8 cellular contexts compared by ENCODE assay signal in genomic region chr15:52529289-52529929, GRCh38. TPM values are rescaled to one million over a fixed set of nuclear protein-coding genes. Genes with fewer than 3 reads are reported as not detected.
DNase-seq lines count a peak whose midpoint lies in the region; ATAC-seq and TF ChIP-seq lines count a peak whose summit lies in the region.

No MANE protein-coding gene starts in this region.

- no peak overlapping the region for H2BK15ac ChIP-seq in H9 (ENCODE audit: low read depth, low read length)

- no peaks in the 10 kb centered on the region for H3K9me3 ChIP-seq in CD4-positive, alpha-beta T cell (ENCODE audit: control insufficient read depth, low read length)
- H3K9me3 ChIP-seq in H9 (ENCODE audit: control insufficient read depth, low read depth, low read length): no peaks in the 10 kb centered on the region
- H3K9me3 ChIP-seq in mammary epithelial cell (replicated peaks; ENCODE audit: insufficient read depth, low read length): no peaks in the 10 kb centered on the region
- no peaks in the 10 kb centered on the region for H3K9me3 ChIP-seq in lower lobe of right lung

- POLR2A ChIA-PET in CD4-positive, alpha-beta T cell (lab: Charles Lee): interaction anchor here (0.6 to 4.1 kb wide), 11 partner anchors 9 to 558 kb away, joined by 3 to 23 read pairs (median 3); partner anchors contain the start of genes ARPP19 and LEO1

- peak overlapping the region; percentile 51; the same call in 1 of the 2 replicates for H3K14ac ChIP-seq in H9 (ENCODE audit: insufficient read depth, low read length)

- DNase-seq in CD4-positive, alpha-beta T cell: peak in 6 of 10 experiments; percentile 6 to 41 (median 14)
- DNase-seq in H9 (peak; percentile 48), SK-N-DZ (ENCODE audit: low spot score) (peak; percentile 32), mammary epithelial cell (no peak), lower lobe of right lung (no peak), NCI-H2196 (lab: John Stamatoyannopoulos, UW; ENCODE audit: unreplicated experiment) (no peak), AG20443 (ENCODE audit: low spot score) (no peak)

- WGBS in H9 (ENCODE audit: extremely low coverage, insufficient read length, low lambda C conversion rate): no CpG with 5 or more reads among the region's 37 CpGs
- 8% methylated on average over 18 of the region's 37 CpGs for WGBS in mammary epithelial cell (ENCODE audit: low coverage, missing lambda C conversion rate)

- H2BK20ac ChIP-seq in H9 (ENCODE audit: low read depth, low read length, poor library complexity, severe bottlenecking): no peak overlapping the region

- peak overlapping the region; percentile 84 for H3K27ac Mint-ChIP-seq in CD4-positive, alpha-beta T cell
- peak overlapping the region in 1 of 3 experiments; percentile 61; a peak in 1 of 7 replicates for H3K27ac Mint-ChIP-seq in H9
- peak overlapping the region; percentile 69 for H3K27ac Mint-ChIP-seq in stimulated activated naive CD8-positive, alpha-beta T cell treated with anti-CD3 and anti-CD28 coated beads, Interleukin-15, Interleukin-2, amounts not matched to agents 100 ng/mL and 50 ng/mL, for 24 hours

- no peak overlapping the region for H3K56ac ChIP-seq in H9 (ENCODE audit: insufficient read length, low read depth, low read length)

- H3K9ac ChIP-seq in H9 (ENCODE audit: extremely low read depth, insufficient read length, low read length) (peak overlapping the region; percentile 16), mammary epithelial cell (ENCODE audit: insufficient read depth, low read length) (peak overlapping the region; percentile 61)

- no peaks in the 10 kb centered on the region for H3K9me3 Mint-ChIP-seq in CD4-positive, alpha-beta T cell
- H3K9me3 Mint-ChIP-seq in H9: no peaks in the 10 kb centered on the region; a peak in 1 of 5 replicates
- H3K9me3 Mint-ChIP-seq in stimulated activated naive CD8-positive, alpha-beta T cell treated with anti-CD3 and anti-CD28 coated beads, Interleukin-15, Interleukin-2, amounts not matched to agents 100 ng/mL and 50 ng/mL, for 24 hours: no peaks in the 10 kb centered on the region

- H3K4me1 ChIP-seq in H9 (ENCODE audit: insufficient read depth, low read length) (no peaks in the 10 kb centered on the region), mammary epithelial cell (ENCODE audit: insufficient read depth, low read length) (peaks cover 14% of the 10 kb centered on the region), lower lobe of right lung (peaks cover 23% of the 10 kb centered on the region)

- in situ Hi-C loops in mammary epithelial cell (cut with MboI; ENCODE audit: low sequenced_read_pairs in 2 of 2): no loop called here

- dilution Hi-C loops in mammary epithelial cell (cut with HindIII; ENCODE audit: low sequenced_read_pairs): no loop called here

- no peaks in the 10 kb centered on the region for H3K36me3 ChIP-seq in mammary epithelial cell (ENCODE audit: insufficient read depth, low read length)
- H3K36me3 ChIP-seq in lower lobe of right lung: no peaks in the 10 kb centered on the region

- no peak overlapping the region for H2BK5ac ChIP-seq in H9 (ENCODE audit: insufficient read length, low read length)

- no peak overlapping the region for H3K23ac ChIP-seq in H9 (ENCODE audit: insufficient read length, low read depth, low read length)

- H2BK120ac ChIP-seq in H9 (ENCODE audit: low read depth, low read length, poor library complexity, severe bottlenecking): no peak overlapping the region

- H2AFZ ChIP-seq in H9 (ENCODE audit: low read length) (no peak overlapping the region), mammary epithelial cell (ENCODE audit: low read depth, low read length) (peak overlapping the region; percentile 96)

- H3K36me3 Mint-ChIP-seq in CD4-positive, alpha-beta T cell (ENCODE audit: low read depth): peaks cover 3% of the 10 kb centered on the region
- H3K36me3 Mint-ChIP-seq in H9 (ENCODE audit: insufficient read depth in 1 of 3, low read depth in 3 of 3): no peaks in the 10 kb centered on the region
- no peaks in the 10 kb centered on the region for H3K36me3 Mint-ChIP-seq in stimulated activated naive CD8-positive, alpha-beta T cell treated with anti-CD3 and anti-CD28 coated beads, Interleukin-15, Interleukin-2, amounts not matched to agents 100 ng/mL and 50 ng/mL, for 24 hours (ENCODE audit: low read depth)

- H3K79me2 ChIP-seq in H9 (ENCODE audit: insufficient read depth, low read length) (no peaks in the 10 kb centered on the region), mammary epithelial cell (ENCODE audit: insufficient read depth, low read length) (peaks cover 40% of the 10 kb centered on the region)

- H3K4me3 Mint-ChIP-seq in CD4-positive, alpha-beta T cell: peak overlapping the region; percentile 89
- peak overlapping the region; percentile 54 to 79 for H3K4me3 Mint-ChIP-seq in H9
- H3K4me3 Mint-ChIP-seq in stimulated activated naive CD8-positive, alpha-beta T cell treated with anti-CD3 and anti-CD28 coated beads, Interleukin-15, Interleukin-2, amounts not matched to agents 100 ng/mL and 50 ng/mL, for 24 hours: peak overlapping the region; percentile 79

- H3K27me3 Mint-ChIP-seq in CD4-positive, alpha-beta T cell: no peaks in the 10 kb centered on the region
- H3K27me3 Mint-ChIP-seq in H9 (ENCODE audit: low read depth): peaks cover 56% of the 10 kb centered on the region
- peaks cover 12% of the 10 kb centered on the region for H3K27me3 Mint-ChIP-seq in stimulated activated naive CD8-positive, alpha-beta T cell treated with anti-CD3 and anti-CD28 coated beads, Interleukin-15, Interleukin-2, amounts not matched to agents 100 ng/mL and 50 ng/mL, for 24 hours

- H3K27me3 ChIP-seq in CD4-positive, alpha-beta T cell (ENCODE audit: control insufficient read depth, insufficient read depth, low read length): no peaks in the 10 kb centered on the region
- peaks cover 7% of the 10 kb centered on the region; the same call in 1 of the 2 replicates for H3K27me3 ChIP-seq in H9 (ENCODE audit: insufficient read depth, low read length)
- H3K27me3 ChIP-seq in mammary epithelial cell (ENCODE audit: insufficient read depth, low read length): no peaks in the 10 kb centered on the region
- peaks cover 10% of the 10 kb centered on the region for H3K27me3 ChIP-seq in lower lobe of right lung (ENCODE audit: low read depth)

- peak overlapping the region; percentile 51 to 87 (median 74) for H3K4me3 ChIP-seq in mammary epithelial cell (replicated peaks in 1 of 3; ENCODE audit: insufficient read depth in 1 of 3, low read depth in 2 of 3, low read length in 3 of 3)
- peak overlapping the region; percentile 76 for H3K4me3 ChIP-seq in lower lobe of right lung

- H3K4me2 ChIP-seq in H9 (ENCODE audit: insufficient read depth, insufficient read length, low read length): peak overlapping the region; percentile 91
- H3K4me2 ChIP-seq in mammary epithelial cell (ENCODE audit: insufficient read depth, low read depth, low read length): peak overlapping the region; percentile 82

- no peaks in the 10 kb centered on the region for H3K79me1 ChIP-seq in H9 (ENCODE audit: insufficient read depth, low read depth, low read length, poor library complexity, severe bottlenecking)

- CTCF ChIA-PET in CD4-positive, alpha-beta T cell (lab: Charles Lee): interaction anchor here (0.5 to 2.0 kb wide), 5 partner anchors 9 to 40 kb away, joined by 3 to 5 read pairs (median 4); no protein-coding TSS in a partner anchor
- CTCF ChIA-PET in mammary epithelial cell (lab: Charles Lee; ENCODE audit: low non-redundant PET): interaction anchor here (1.0 kb wide), 1 partner anchor 11 kb away, joined by 5 read pairs; no protein-coding TSS in a partner anchor

- ATAC-seq in CD4-positive, alpha-beta T cell (ENCODE audit: poor library complexity): peak; percentile 3
- ATAC-seq in lower lobe of right lung: peak; percentile 1 to 2

- intact Hi-C loops in CD4-positive, alpha-beta T cell (cut with DNase I, micrococcal nuclease): loop anchor here (1.0 to 10.0 kb wide), 7 partner anchors 38 to 197 kb away; partner anchors contain the start of genes ATOSA (in 2 of the 2) and ARPP19 (in 1 of the 2)
- intact Hi-C loops in mammary epithelial cell (cut with micrococcal nuclease) (loop anchor here (1.0 to 5.0 kb wide), 8 partner anchors 29 to 206 kb away; no protein-coding TSS in a partner anchor), lower lobe of right lung (cut with DNase I) (no loop called here)

- no peak overlapping the region for H4K91ac ChIP-seq in H9 (ENCODE audit: insufficient read length, low read depth, low read length)

- no peak overlapping the region for H2BK12ac ChIP-seq in H9 (ENCODE audit: insufficient read length, low read depth, low read length)

- H3K4ac ChIP-seq in H9 (ENCODE audit: low read depth, low read length): no peak overlapping the region

- no peak overlapping the region for H4K8ac ChIP-seq in H9 (replicated peaks; ENCODE audit: insufficient read length, low read depth, low read length)

- no peak overlapping the region for H2AK5ac ChIP-seq in H9 (ENCODE audit: insufficient read length, low read length)

- H4K20me1 ChIP-seq in H9 (ENCODE audit: control insufficient read depth, insufficient read depth, insufficient read length) (no peaks in the 10 kb centered on the region), mammary epithelial cell (ENCODE audit: insufficient read depth, low read length) (no peaks in the 10 kb centered on the region)

- TF ChIP-seq CTCF in CD4-positive, alpha-beta T cell (IDR thresholded peaks at IDR 0.05): no peak
- TF ChIP-seq CTCF in H9 (conservative IDR thresholded peaks at IDR 0.05) (no peak), mammary epithelial cell (conservative IDR thresholded peaks at IDR 0.05 in 1 of 2, IDR thresholded peaks at IDR 0.05 in 1 of 2; ENCODE audit: extremely low read depth in 1 of 2, insufficient read depth in 1 of 2, low read depth in 1 of 2, low read length in 2 of 2) (no peak), lower lobe of right lung (IDR thresholded peaks at IDR 0.05) (no peak)

- no peak overlapping the region for H3K18ac ChIP-seq in H9 (ENCODE audit: insufficient read length, low read depth, low read length)

- peaks cover 32% of the 10 kb centered on the region for H3K4me1 Mint-ChIP-seq in CD4-positive, alpha-beta T cell (ENCODE audit: low read depth)
- H3K4me1 Mint-ChIP-seq in H9: peaks cover 17 to 21% of the 10 kb centered on the region in 2 experiments
- H3K4me1 Mint-ChIP-seq in stimulated activated naive CD8-positive, alpha-beta T cell treated with anti-CD3 and anti-CD28 coated beads, Interleukin-15, Interleukin-2, amounts not matched to agents 100 ng/mL and 50 ng/mL, for 24 hours (ENCODE audit: low read depth): peaks cover 23% of the 10 kb centered on the region

- H3T11ph ChIP-seq in H9 (ENCODE audit: low read length): no peak overlapping the region

- peak overlapping the region; percentile 64 for H3K27ac ChIP-seq in CD4-positive, alpha-beta T cell (ENCODE audit: low read depth, low read length)
- no peak overlapping the region for H3K27ac ChIP-seq in H9 (ENCODE audit: insufficient read length, low read depth, low read length)
- H3K27ac ChIP-seq in mammary epithelial cell (ENCODE audit: insufficient read depth, low read depth, low read length): peak overlapping the region; percentile 60
- H3K27ac ChIP-seq in lower lobe of right lung: peak overlapping the region; percentile 83

- no peak overlapping the region for H4K5ac ChIP-seq in H9 (ENCODE audit: insufficient read length, low read depth, low read length)

- TSS peak; percentile 31 for BruUV-seq in mammary epithelial cell (replicated peaks; lab: Mats Ljungman, UMichigan)

- peaks cover 18% of the 10 kb centered on the region for H3K23me2 ChIP-seq in H9 (ENCODE audit: insufficient read length, low read depth, low read length, poor library complexity, severe bottlenecking)

RNA-seq across cellular contexts. Expression of gene MYO5A, which starts 0.7 kb away (rescaled TPM):
- total RNA-seq in CD4-positive, alpha-beta T cell: 10 to 100 TPM; 25.5 TPM
- total RNA-seq in H9 (2021) (21.8 and 22.0 TPM in 2 replicates), mammary epithelial cell (10 to 100 TPM; 79.5 to 79.7 TPM), lower lobe of right lung (36.1 TPM)
- 6.5 and 8.8 TPM in 2 replicates for polyA plus RNA-seq in SK-N-DZ (2014; cell fraction: cytosol; rRNA removed)
- 6.4 and 9.0 TPM in 2 replicates for polyA plus RNA-seq in SK-N-DZ (2014; cell fraction: nucleus; rRNA removed)
- 40.2 TPM for polyA plus RNA-seq in mammary epithelial cell
- 101 TPM for polyA minus RNA-seq in mammary epithelial cell

RNA-seq across cellular contexts. Expression of gene ARPP19, which starts 39.4 kb away (rescaled TPM):
- 100 to 1,000 TPM; 134 to 146 TPM for total RNA-seq in CD4-positive, alpha-beta T cell
- total RNA-seq in H9 (2021): 229 and 247 TPM in 2 replicates
- 177 and 178 TPM in 2 replicates for polyA plus RNA-seq in SK-N-DZ (2014; cell fraction: cytosol; rRNA removed)
- polyA plus RNA-seq in SK-N-DZ (2014; cell fraction: nucleus; rRNA removed): 65.3 and 80.8 TPM in 2 replicates
- 100 to 1,000 TPM; 153 to 200 TPM for total RNA-seq in mammary epithelial cell
- 68.8 TPM for polyA plus RNA-seq in mammary epithelial cell
- polyA minus RNA-seq in mammary epithelial cell: 73.5 TPM
- 150 TPM for total RNA-seq in lower lobe of right lung

Comparison
In these comparisons a context has a peak if more than half of its experiments do, and no peak if none do; other contexts are left out.
1. DNase-seq: peak in CD4-positive, alpha-beta T cell (6 of 10), H9 (single experiment) and SK-N-DZ (single experiment); none in mammary epithelial cell (single experiment), lower lobe of right lung (single experiment), NCI-H2196 (single experiment) and AG20443 (single experiment).
2. Peak in every context shown above with its lines, with median percentiles within 50 percentile points of each other: H3K4me3 Mint-ChIP-seq.